ENCODE assay signal across 9 cellular contexts in the genomic region with DNA sequence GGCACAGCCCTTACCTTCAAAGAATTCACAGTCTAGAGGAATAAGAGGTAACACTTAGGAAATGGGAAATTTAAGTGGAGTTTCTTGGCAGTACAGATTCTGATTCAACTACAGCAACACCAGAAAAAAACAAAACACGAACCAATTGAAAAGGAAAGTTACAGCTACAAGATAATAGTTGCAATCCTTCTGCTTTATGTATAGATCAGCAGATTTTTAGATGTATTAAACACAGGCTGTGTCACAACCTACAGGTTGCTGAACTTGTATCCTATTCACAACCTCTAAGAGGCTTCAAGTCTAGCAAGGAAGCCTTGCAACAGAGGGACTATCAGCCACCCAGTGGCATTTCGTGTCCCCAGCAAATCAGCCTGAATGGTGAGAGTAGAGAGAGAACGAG. TPM values are rescaled to one million over a fixed set of nuclear protein-coding genes. Genes with fewer than 3 reads are reported as not detected.
"Had no signal": no experiment of that assay in that cellular context is flagged by ENCODE, and none has a peak within 500 bp of the region (broad histone marks: within the 10 kb centered on the region; RNA-seq: fewer than 3 reads in every experiment).

No MANE protein-coding gene starts in this region.

- H3K9me3 ChIP-seq: HAP-1 had no signal

- H2AFZ ChIP-seq: GM23248 had no signal

- DNase-seq: GM23248, GOT3, H7, HFFc6, KG1 had no signal

- ATAC-seq: HCT116 had no signal

- H3K27ac ChIP-seq: GM23248, HL-60 had no signal

- H3K4me3 ChIP-seq: GM23248, HAP-1 had no signal

- H3K4me1 ChIP-seq: HAP-1 had no signal

- H3K36me3 ChIP-seq: HAP-1 had no signal

- H3K9ac ChIP-seq: GM23248 had no signal

RNA-seq across cellular contexts. Expression of a gene that starts 43.8 kb away (rescaled TPM):
- total RNA-seq: GM23248 had no signal
- polyA plus RNA-seq: IgD-negative memory B cell had no signal
